ENCODE assay signal across 24 cellular contexts in genomic region chr2:240699843-240700242, GRCh38. TPM values are rescaled to one million over a fixed set of nuclear protein-coding genes. Genes with fewer than 3 reads are reported as not detected.
"Had no signal": no experiment of that assay in that cellular context is flagged by ENCODE, and none has a peak within 500 bp of the region (broad histone marks: within the 10 kb centered on the region; RNA-seq: fewer than 3 reads in every experiment).

No MANE protein-coding gene starts in this region.

RNA-seq across cellular contexts. Expression of gene AQP12A, which starts 8.2 kb away (rescaled TPM):
- total RNA-seq: activated CD4-positive, alpha-beta memory T cell treated with anti-CD3 and anti-CD28 coated beads for 36 hours; activated CD4-positive, alpha-beta T cell treated with anti-CD3 and anti-CD28 coated beads for 36 hours; activated CD4-positive, alpha-beta T cell treated with anti-CD3 and anti-CD28 coated beads, Interleukin-2, amount 10 ng/mL, durations not matched to agents 24 days and 14 days; activated CD8-positive, alpha-beta memory T cell treated with anti-CD3 and anti-CD28 coated beads for 36 hours; activated CD8-positive, alpha-beta memory T cell treated with anti-CD3 and anti-CD28 coated beads, Interleukin-2, amount 10 ng/mL, durations not matched to agents 7 days and 5 days; activated CD8-positive, alpha-beta T cell treated with anti-CD3 and anti-CD28 coated beads, Interleukin-2, amount 10 ng/mL, durations not matched to agents 7 days and 5 days; activated naive CD4-positive, alpha-beta T cell treated with anti-CD3 and anti-CD28 coated beads for 36 hours; activated naive CD8-positive, alpha-beta T cell treated with anti-CD3 and anti-CD28 coated beads for 36 hours; activated T-helper 1 cell treated with anti-CD3 and anti-CD28 coated beads, Interleukin-12 subunit alpha, Interleukin-12 subunit beta, Interleukin-2, Interleukin-4 antibody, amounts not matched to agents 30 ng/mL and 10 ng/mL and 1 ng/mL, durations not matched to agents 14 hours and 24 hours and 36 hours; activated T-helper 2 cell treated with anti-CD3 and anti-CD28 coated beads, Interferon-gamma antibody, Interleukin-2, Interleukin-4, amounts not matched to agents 10 μg/mL and 5 μg/mL and 100 μg/mL, durations not matched to agents 14 hours and 24 hours and 36 hours; ascending aorta; breast epithelium; cardiac muscle cell; cerebellum; dermis blood vessel endothelial cell; endothelial cell of umbilical vein; esophagus squamous epithelium; fibroblast of lung; fibroblast of villous mesenchyme; gastroesophageal sphincter; glomerular endothelial cell; T-cell; T-helper 2 cell treated with Interferon-gamma antibody and Interleukin-4, amounts not matched to agents 100 ng/mL and 5 ng/mL, for 36 hours had no signal
- polyA plus RNA-seq: cardiac muscle cell, endothelial cell of umbilical vein, esophagus, fibroblast of lung had no signal

RNA-seq across cellular contexts. Expression of gene AQP12B, which starts 17.2 kb away (rescaled TPM):
- total RNA-seq: activated CD4-positive, alpha-beta memory T cell treated with anti-CD3 and anti-CD28 coated beads for 36 hours; activated CD4-positive, alpha-beta T cell treated with anti-CD3 and anti-CD28 coated beads for 36 hours; activated CD4-positive, alpha-beta T cell treated with anti-CD3 and anti-CD28 coated beads, Interleukin-2, amount 10 ng/mL, durations not matched to agents 24 days and 14 days; activated CD8-positive, alpha-beta memory T cell treated with anti-CD3 and anti-CD28 coated beads for 36 hours; activated CD8-positive, alpha-beta memory T cell treated with anti-CD3 and anti-CD28 coated beads, Interleukin-2, amount 10 ng/mL, durations not matched to agents 7 days and 5 days; activated CD8-positive, alpha-beta T cell treated with anti-CD3 and anti-CD28 coated beads, Interleukin-2, amount 10 ng/mL, durations not matched to agents 7 days and 5 days; activated naive CD4-positive, alpha-beta T cell treated with anti-CD3 and anti-CD28 coated beads for 36 hours; activated naive CD8-positive, alpha-beta T cell treated with anti-CD3 and anti-CD28 coated beads for 36 hours; activated T-helper 1 cell treated with anti-CD3 and anti-CD28 coated beads, Interleukin-12 subunit alpha, Interleukin-12 subunit beta, Interleukin-2, Interleukin-4 antibody, amounts not matched to agents 30 ng/mL and 10 ng/mL and 1 ng/mL, durations not matched to agents 14 hours and 24 hours and 36 hours; activated T-helper 2 cell treated with anti-CD3 and anti-CD28 coated beads, Interferon-gamma antibody, Interleukin-2, Interleukin-4, amounts not matched to agents 10 μg/mL and 5 μg/mL and 100 μg/mL, durations not matched to agents 14 hours and 24 hours and 36 hours; ascending aorta; breast epithelium; cardiac muscle cell; cerebellum; dermis blood vessel endothelial cell; endothelial cell of umbilical vein; esophagus squamous epithelium; fibroblast of lung; fibroblast of villous mesenchyme; gastroesophageal sphincter; glomerular endothelial cell; T-cell; T-helper 2 cell treated with Interferon-gamma antibody and Interleukin-4, amounts not matched to agents 100 ng/mL and 5 ng/mL, for 36 hours had no signal
- polyA plus RNA-seq: cardiac muscle cell, endothelial cell of umbilical vein, esophagus, fibroblast of lung had no signal
